In the genomic region with DNA sequence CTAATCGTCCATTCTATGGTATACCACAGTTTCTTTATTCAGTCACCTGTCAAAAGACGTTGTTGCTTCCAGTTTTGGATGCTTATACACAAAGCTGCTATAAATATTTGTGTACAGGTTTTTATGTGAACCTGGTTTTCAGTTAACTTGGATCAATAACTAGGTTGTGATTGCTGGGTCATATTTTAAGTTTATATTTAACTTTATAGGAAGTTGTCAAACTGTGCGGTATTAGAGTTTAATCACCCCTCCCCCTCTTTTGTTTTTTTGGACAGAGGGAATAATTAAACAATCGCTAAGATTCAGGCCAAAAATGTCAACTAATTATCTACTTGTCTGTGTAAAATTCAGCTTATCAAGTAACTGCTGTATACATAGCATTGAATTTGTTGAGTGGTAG, we compare ENCODE assay signal across 32 cellular contexts.
"Had no signal": no experiment of that assay in that cellular context is flagged by ENCODE, and none has a peak within 500 bp of the region (broad histone marks: within the 10 kb centered on the region; RNA-seq: fewer than 3 reads in every experiment).

No MANE protein-coding gene starts in this region.

- H3K9me3 Mint-ChIP-seq: naive thymus-derived CD4-positive, alpha-beta T cell; natural killer cell; nephron; stimulated activated memory B cell treated with anti-CD40 and anti-IgM and Interleukin-4, amounts not matched to agents 10 μg/mL and 1 μg/mL and 100 μg/mL, for 72 hours; stimulated activated naive CD8-positive, alpha-beta T cell treated with anti-CD3 and anti-CD28 coated beads, Interleukin-15, amount 100 ng/mL, for 72 hours; type B pancreatic cell had no signal

- H3K36me3 Mint-ChIP-seq: naive thymus-derived CD4-positive, alpha-beta T cell; natural killer cell; stimulated activated memory B cell treated with anti-CD40 and anti-IgM and Interleukin-4, amounts not matched to agents 10 μg/mL and 1 μg/mL and 100 μg/mL, for 72 hours; type B pancreatic cell had no signal

- H3K36me3 ChIP-seq: neutrophil, spleen, suprapubic skin, tibial artery, transverse colon, upper lobe of right lung, uterus had no signal

- H3K4me3 Mint-ChIP-seq: naive thymus-derived CD4-positive, alpha-beta T cell; natural killer cell; nephron; neural crest cell; stimulated activated memory B cell treated with anti-CD40 and anti-IgM and Interleukin-4, amounts not matched to agents 10 μg/mL and 1 μg/mL and 100 μg/mL, for 72 hours; stimulated activated naive CD8-positive, alpha-beta T cell treated with anti-CD3 and anti-CD28 coated beads, Interleukin-15, amount 100 ng/mL, for 72 hours; type B pancreatic cell had no signal

- H3K27me3 ChIP-seq: suprapubic skin, testis, tibial artery, transverse colon, upper lobe of right lung, uterus had no signal

- H3K27me3 Mint-ChIP-seq: progenitor cell of endocrine pancreas had no signal

- H3K4me1 ChIP-seq: parathyroid adenoma, psoas muscle, spleen, suprapubic skin, testis, tibial artery, upper lobe of right lung, uterus had no signal

- H3K9me3 ChIP-seq: neutrophil, psoas muscle, spleen, suprapubic skin, testis, tibial artery, transverse colon, upper lobe of right lung, uterus had no signal

- H3K4me3 ChIP-seq: psoas muscle, skin epidermis, smooth muscle cell, spleen, suprapubic skin, testis, tibial artery, transverse colon, upper lobe of right lung, uterus had no signal

- H3K4me1 Mint-ChIP-seq: naive thymus-derived CD4-positive, alpha-beta T cell; natural killer cell; stimulated activated memory B cell treated with anti-CD40 and anti-IgM and Interleukin-4, amounts not matched to agents 10 μg/mL and 1 μg/mL and 100 μg/mL, for 72 hours; stimulated activated naive CD8-positive, alpha-beta T cell treated with anti-CD3 and anti-CD28 coated beads, Interleukin-15, amount 100 ng/mL, for 72 hours had no signal

- ATAC-seq: naive thymus-derived CD4-positive, alpha-beta T cell; natural killer cell; psoas muscle; right cardiac atrium; sciatic nerve; stimulated activated memory B cell treated with anti-CD40 and anti-IgM and Interleukin-4, amounts not matched to agents 10 μg/mL and 1 μg/mL and 100 μg/mL, for 72 hours; stimulated activated naive CD8-positive, alpha-beta T cell treated with anti-CD3 and anti-CD28 coated beads, Interleukin-15, amount 100 ng/mL, for 72 hours; stimulated activated naive CD8-positive, alpha-beta T cell treated with anti-CD3 and anti-CD28 coated beads, Interleukin-15, Interleukin-2, amounts not matched to agents 100 U/mL and 50 U/mL, for 24 hours; upper lobe of right lung had no signal

- DNase-seq: naive thymus-derived CD4-positive, alpha-beta T cell; natural killer cell; nucleus accumbens; posterior cingulate gyrus; psoas muscle; right cardiac atrium; spleen; stimulated activated CD4-positive, alpha-beta T cell treated with anti-CD3 and anti-CD28 coated beads, Interleukin-12 subunit alpha, Interleukin-12 subunit beta, amount 100 ng/mL, for 4 hours; stimulated activated CD4-positive, alpha-beta T cell treated with anti-CD3 and anti-CD28 coated beads, Interleukin-1b, Interleukin-23, amount 100 ng/mL, for 48 hours; stimulated activated CD4-positive, alpha-beta T cell treated with anti-CD3 and anti-CD28 coated beads, Interleukin-4, amount 100 ng/mL, for 1 hour; stimulated activated CD4-positive, alpha-beta T cell treated with anti-CD3 and anti-CD28 coated beads, Interleukin-4, amount 100 ng/mL, for 4 hours; stimulated activated CD8-positive, alpha-beta memory T cell treated with anti-CD3 and anti-CD28 coated beads, Interleukin-4, amount 100 ng/mL, for 48 hours; stimulated activated naive CD4-positive, alpha-beta T cell; stimulated activated naive CD8-positive, alpha-beta T cell treated with anti-CD3 and anti-CD28 coated beads, Interleukin-15, amount 100 ng/mL, for 72 hours; stimulated activated naive CD8-positive, alpha-beta T cell treated with anti-CD3 and anti-CD28 coated beads, Interleukin-15, Interleukin-2, amounts not matched to agents 100 U/mL and 50 U/mL, for 24 hours; substantia nigra; testis; tibial artery; transverse colon; upper lobe of right lung; uterus had no signal

- H3K27ac Mint-ChIP-seq: naive thymus-derived CD4-positive, alpha-beta T cell; natural killer cell; nephron; progenitor cell of endocrine pancreas; stimulated activated memory B cell treated with anti-CD40 and anti-IgM and Interleukin-4, amounts not matched to agents 10 μg/mL and 1 μg/mL and 100 μg/mL, for 72 hours had no signal

- H3K27ac ChIP-seq: neutrophil, parathyroid adenoma, psoas muscle, skin epidermis, spleen, suprapubic skin, testis, tibial artery, transverse colon, upper lobe of right lung, uterus had no signal
